Comparison of ENCODE assay signal across 11 cellular contexts in the genomic region with DNA sequence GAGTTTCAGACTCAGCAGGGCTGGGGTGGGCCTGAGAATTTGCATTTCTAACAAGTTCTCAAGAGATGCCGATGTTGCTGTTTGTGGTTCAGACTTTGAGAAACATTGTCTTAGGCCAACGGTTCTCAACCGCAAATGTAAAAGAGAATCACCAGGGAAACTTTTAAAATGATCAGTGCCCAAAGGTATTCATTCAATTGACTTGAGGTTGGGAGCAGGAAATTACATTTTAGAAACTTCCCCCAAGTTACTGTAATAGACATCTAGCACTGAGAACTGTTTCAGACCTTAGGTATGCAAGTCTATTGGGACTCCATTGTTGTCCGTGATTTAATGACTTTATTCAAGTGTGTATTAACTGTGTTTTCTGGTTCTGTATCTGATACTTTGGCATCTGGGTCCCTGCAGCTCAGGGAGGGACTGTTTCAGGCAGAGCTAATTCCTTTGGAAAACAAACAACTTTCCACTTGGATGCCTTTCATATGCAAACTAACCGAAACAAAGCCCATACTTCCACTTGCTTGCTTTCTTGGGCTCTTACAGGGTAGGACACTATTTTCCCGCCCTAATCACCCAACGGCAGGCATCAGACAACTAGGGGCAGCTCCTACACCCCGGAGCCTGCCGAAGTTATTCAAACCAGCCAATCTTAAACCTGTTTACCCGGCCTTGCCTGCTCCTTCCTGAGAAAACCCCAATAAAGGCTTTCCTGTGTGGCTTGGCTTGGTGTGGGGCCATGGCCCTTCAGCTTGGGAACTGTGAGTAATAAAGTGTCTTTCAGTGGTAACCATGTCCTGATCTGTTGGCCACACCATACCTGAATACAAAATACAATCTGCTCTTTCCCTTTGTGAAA.
A peak's percentile ranks its signal among the peaks of the same experiment; 100 is the strongest.
DNase-seq lines count a peak whose midpoint lies in the region; ATAC-seq, FAIRE-seq and TF ChIP-seq lines count a peak whose summit lies in the region.
"Had no signal": no experiment of that assay in that cellular context is flagged by ENCODE, and none has a peak within 500 bp of the region (broad histone marks: within the 10 kb centered on the region; RNA-seq: fewer than 3 reads in every experiment).

No MANE protein-coding gene starts in this region.

- ATAC-seq in GM21737 (IDR thresholded peaks at IDR 0.05; ENCODE audit: unreplicated experiment), result peak; percentile 61

- no peak overlapping the region for H3K4me3 Mint-ChIP-seq in CD14-positive monocyte
- H3K4me3 Mint-ChIP-seq: stimulated activated naive B cell treated with anti-CD40 and anti-IgM and Interleukin-4, amounts not matched to agents 10 μg/mL and 1 μg/mL and 100 μg/mL, for 72 hours had no signal

- H3K4me1 Mint-ChIP-seq in CD14-positive monocyte, result no peaks in the 10 kb centered on the region
- H3K4me1 Mint-ChIP-seq: stimulated activated naive B cell treated with anti-CD40 and anti-IgM and Interleukin-4, amounts not matched to agents 10 μg/mL and 1 μg/mL and 100 μg/mL, for 72 hours had no signal

- H3K27ac Mint-ChIP-seq in CD14-positive monocyte, result no peak overlapping the region
- H3K27ac Mint-ChIP-seq: stimulated activated naive B cell treated with anti-CD40 and anti-IgM and Interleukin-4, amounts not matched to agents 10 μg/mL and 1 μg/mL and 100 μg/mL, for 72 hours had no signal

- DNase-seq in GM18507 (ENCODE audit: extremely low spot score, insufficient read length, low read depth), result no peak
- peak; percentile 7 for DNase-seq in HT1080 (ENCODE audit: low read depth)
- DNase-seq in kidney tubule cell (ENCODE audit: low spot score), result peak; percentile 58
- no peak for DNase-seq in NCI-H1092 treated with DMSO at 0.1 percent for 48 hours (lab: John Stamatoyannopoulos, UW)
- DNase-seq in CD14-positive monocyte (ENCODE audit: low spot score), result no peak
- no peak for DNase-seq in stimulated activated CD8-positive, alpha-beta memory T cell treated with anti-CD3 and anti-CD28 coated beads, Interleukin-4, amount 100 ng/mL, for 48 hours
- DNase-seq in epidermal melanocyte (ENCODE audit: insufficient read length, low spot score), result no peak
- DNase-seq: adrenal gland; stimulated activated naive B cell treated with anti-CD40 and anti-IgM and Interleukin-4, amounts not matched to agents 10 μg/mL and 1 μg/mL and 100 μg/mL, for 72 hours had no signal

- H3K27me3 Mint-ChIP-seq in CD14-positive monocyte (ENCODE audit: low read depth in 3 of 3), result peaks cover 0 to 4% (median 3%) of the 10 kb centered on the region in 3 donors

- H3K36me3 Mint-ChIP-seq in CD14-positive monocyte, result no peaks in the 10 kb centered on the region

- no peaks in the 10 kb centered on the region for H3K9me3 Mint-ChIP-seq in CD14-positive monocyte
- H3K9me3 Mint-ChIP-seq: stimulated activated naive B cell treated with anti-CD40 and anti-IgM and Interleukin-4, amounts not matched to agents 10 μg/mL and 1 μg/mL and 100 μg/mL, for 72 hours had no signal

- TF ChIP-seq CTCF in CD14-positive monocyte (IDR thresholded peaks at IDR 0.05), result no peak

- FAIRE-seq in GM18507 (lab: Jason Lieb, UNC), result peak; percentile 74
- FAIRE-seq: frontal cortex had no signal

- intact Hi-C loops in CD14-positive monocyte (cut with micrococcal nuclease), result no loop called here

Comparison
In these comparisons a context has a peak if more than half of its experiments do, and no peak if none do; other contexts are left out.
1. DNase-seq: peak in HT1080 (single experiment) and kidney tubule cell (single experiment); none in GM18507 (single experiment), NCI-H1092 treated with DMSO at 0.1 percent for 48 hours (single experiment), CD14-positive monocyte (single experiment), stimulated activated CD8-positive, alpha-beta memory T cell treated with anti-CD3 and anti-CD28 coated beads, Interleukin-4, amount 100 ng/mL, for 48 hours (single experiment) and epidermal melanocyte (single experiment).